Comparison of ENCODE assay signal across 23 cellular contexts in the genomic region with DNA sequence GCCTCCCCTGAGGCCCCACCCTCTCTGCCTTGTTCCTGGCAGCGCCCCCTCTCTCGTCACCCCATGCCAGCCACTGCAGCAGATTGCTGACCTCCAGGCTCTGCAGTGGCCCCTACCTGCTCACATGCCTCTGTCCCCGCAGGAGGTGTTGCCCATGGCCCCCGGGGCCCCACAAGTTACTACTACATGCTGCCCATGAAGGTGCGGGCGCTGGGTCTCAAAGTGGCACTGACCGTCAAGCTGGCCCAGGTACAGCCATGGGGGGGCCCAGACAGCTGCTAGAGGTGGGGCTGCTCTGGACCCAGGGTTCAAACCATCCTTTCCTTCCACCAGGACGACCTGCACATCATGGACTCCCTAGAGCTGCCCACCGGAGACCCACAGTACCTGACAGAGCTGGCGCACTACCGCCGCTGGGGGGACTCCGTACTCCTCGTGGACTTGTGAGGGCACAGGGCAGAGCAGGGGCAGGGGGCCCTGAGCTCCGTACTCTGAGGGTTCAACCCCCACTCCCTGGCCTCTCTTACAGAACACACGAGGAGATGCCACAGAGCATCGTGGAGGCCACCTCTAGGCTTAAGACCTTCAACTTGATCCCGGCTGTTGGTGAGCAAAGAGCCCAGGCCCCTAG. TPM values are rescaled to one million over a fixed set of nuclear protein-coding genes. Genes with fewer than 3 reads are reported as not detected.
DNase-seq lines count a peak whose midpoint lies in the region; ATAC-seq, FAIRE-seq and TF ChIP-seq lines count a peak whose summit lies in the region.
"Had no signal": no experiment of that assay in that cellular context is flagged by ENCODE, and none has a peak within 500 bp of the region (broad histone marks: within the 10 kb centered on the region; RNA-seq: fewer than 3 reads in every experiment).

No MANE protein-coding gene starts in this region.

- no peak overlapping the region for H2BK5ac ChIP-seq in trophoblast cell (ENCODE audit: low read depth, low read length, poor library complexity)

- H3K18ac ChIP-seq in trophoblast cell (ENCODE audit: low read length) = no peak overlapping the region

- H3K9ac ChIP-seq in GM12878 (ENCODE audit: control insufficient read depth, insufficient read depth, low read length) (no peak overlapping the region), trophoblast cell (ENCODE audit: low read length) (no peak overlapping the region)
- H3K9ac ChIP-seq: SK-N-SH had no signal

- ATAC-seq in GM12878 = no peak
- ATAC-seq in omental fat pad (ENCODE audit: low FRiP score) = no peak
- no peak for ATAC-seq in GM21737 (IDR thresholded peaks at IDR 0.05; ENCODE audit: unreplicated experiment)

- SMC1A ChIA-PET in GM12878 (lab: Charles Lee; ENCODE audit: uncharacterized antibody, unreplicated experiment) = interaction anchor here (0.5 to 5.6 kb wide), 15 partner anchors 12 to 1488 kb away, joined by 3 to 83 read pairs (median 3); a partner anchor contains a TSS

- peak overlapping the region; percentile 91 for H3K27ac Mint-ChIP-seq in activated T-cell treated with anti-CD3 and anti-CD28 coated beads, Interleukin-2, amount 50 U/mL, for 24 hours
- H3K27ac Mint-ChIP-seq: nephron had no signal

- no peaks in the 10 kb centered on the region for H4K20me1 ChIP-seq in GM12878 (ENCODE audit: control insufficient read depth, insufficient read depth)

- no peak overlapping the region for H2AFZ ChIP-seq in GM12878 (ENCODE audit: control insufficient read depth, low read depth, low read length)
- no peak overlapping the region for H2AFZ ChIP-seq in trophoblast cell (ENCODE audit: insufficient read depth, low read length, poor library complexity)

- H3K79me2 ChIP-seq in GM12878 (ENCODE audit: control insufficient read depth, insufficient read depth, low read length) (peaks cover 10% of the 10 kb centered on the region), trophoblast cell (ENCODE audit: control insufficient read depth, insufficient read depth, low read length, poor library complexity) (no peaks in the 10 kb centered on the region)

- no peak overlapping the region for H3K4ac ChIP-seq in trophoblast cell (ENCODE audit: low read depth, low read length)

- no peak for TF ChIP-seq RAD21 in GM12878 (IDR thresholded peaks at IDR 0.05; ENCODE audit: insufficient read depth, low read depth, low read length)

- intact Hi-C loops in GM12878 (cut with micrococcal nuclease; ENCODE audit: unreplicated experiment) = no loop called here

- no peaks in the 10 kb centered on the region for H3K79me1 ChIP-seq in trophoblast cell (ENCODE audit: low read length)

- H3K23ac ChIP-seq in trophoblast cell (ENCODE audit: low read length) = no peak overlapping the region

- no peak overlapping the region for H3K14ac ChIP-seq in trophoblast cell (ENCODE audit: low read length)

- H3K36me3 ChIP-seq in GM12878 (ENCODE audit: control insufficient read depth in 2 of 2, insufficient read depth in 2 of 2, low read length in 1 of 2) = peaks cover 22 to 23% of the 10 kb centered on the region in 2 experiments; a peak in 3 of 4 replicates
- H3K36me3 ChIP-seq in trophoblast cell (ENCODE audit: control insufficient read depth in 1 of 2, insufficient read depth in 2 of 2, low read length in 2 of 2) = peaks cover 36 to 46% of the 10 kb centered on the region in 2 experiments
- H3K36me3 ChIP-seq: breast epithelium, ovary had no signal

- peaks cover 47% of the 10 kb centered on the region for H3K4me1 Mint-ChIP-seq in activated T-cell treated with anti-CD3 and anti-CD28 coated beads, Interleukin-2, amount 50 U/mL, for 24 hours (ENCODE audit: low read depth)
- H3K4me1 Mint-ChIP-seq: nephron had no signal

- no peak for TF ChIP-seq CTCF in GM12878 (IDR thresholded peaks at IDR 0.05 in 2 of 3, conservative IDR thresholded peaks at IDR 0.05 in 1 of 3; ENCODE audit: control insufficient read depth in 2 of 3, extremely low read depth in 1 of 3, insufficient read depth in 1 of 3, low read depth in 3 of 3, low read length in 3 of 3)
- TF ChIP-seq CTCF in omental fat pad (IDR thresholded peaks at IDR 0.05) = no peak

- H3K27ac ChIP-seq in GM12878 (ENCODE audit: control insufficient read depth, insufficient read depth) = no peak overlapping the region
- H3K27ac ChIP-seq in trophoblast cell (ENCODE audit: low read depth, low read length) = no peak overlapping the region
- H3K27ac ChIP-seq: C4-2B, ovary had no signal

- no peak overlapping the region for H4K8ac ChIP-seq in trophoblast cell (ENCODE audit: low read depth, low read length)

- 95% methylated on average over 18 of the region's 18 CpGs for WGBS in GM12878 (ENCODE audit: insufficient coverage, insufficient replicate concordance, low lambda C conversion rate, missing lambda C conversion rate)
- WGBS in trophoblast cell (ENCODE audit: extremely low coverage, insufficient coverage, insufficient read length) = no CpG with 5 or more reads among the region's 18 CpGs

- H3K4me2 ChIP-seq in GM12878 (ENCODE audit: control insufficient read depth, insufficient read depth) (no peak overlapping the region), trophoblast cell (ENCODE audit: low read length) (no peak overlapping the region)
- H3K4me2 ChIP-seq: SK-N-SH, smooth muscle cell had no signal

- H3K27me3 ChIP-seq in GM12878 (replicated peaks in 1 of 2; ENCODE audit: control insufficient read depth in 2 of 2, insufficient read depth in 2 of 2, low read length in 1 of 2) = no peaks in the 10 kb centered on the region
- H3K27me3 ChIP-seq in trophoblast cell (ENCODE audit: insufficient read depth, low read length) = no peaks in the 10 kb centered on the region
- H3K27me3 ChIP-seq: breast epithelium, gastroesophageal sphincter, ovary had no signal

- peak; percentile 38; the same call in 1 of the 2 replicates for TF ChIP-seq POLR2A in GM12878 (IDR thresholded peaks at IDR 0.05; ENCODE audit: low read depth, low read length)

- H3K4me1 ChIP-seq in GM12878 (ENCODE audit: control insufficient read depth, insufficient read depth, low read length) (peaks cover 11% of the 10 kb centered on the region), trophoblast cell (ENCODE audit: control insufficient read depth in 1 of 2, insufficient read depth in 2 of 2, low read length in 2 of 2) (no peaks in the 10 kb centered on the region)
- H3K4me1 ChIP-seq: breast epithelium, HAP-1 had no signal

- no peak overlapping the region for H4K12ac ChIP-seq in trophoblast cell (ENCODE audit: low read depth, low read length)

- DNase-seq in activated T-cell treated with anti-CD3 and anti-CD28 coated beads, Interleukin-2, amount 50 U/mL, for 24 hours = no peak
- DNase-seq in activated T-cell treated with anti-CD3 and anti-CD28 coated beads for 4 hours (no peak), GM12878 (ENCODE audit: low read depth, low spot score) (no peak), trophoblast cell (no peak), omental fat pad (ENCODE audit: low spot score) (no peak)

- H4K91ac ChIP-seq in trophoblast cell (ENCODE audit: low read depth, low read length) = no peak overlapping the region

- no TSS peak for BruUV-seq in GM12878 (replicated peaks; lab: Mats Ljungman, UMichigan)

- CTCF ChIA-PET in GM12878 (lab: Yijun Ruan, JAX) = interaction anchor here (0.6 to 5.2 kb wide), 29 partner anchors 8 to 353 kb away, joined by 3 to 186 read pairs (median 6); a partner anchor contains a TSS

- no peak overlapping the region for H2AK5ac ChIP-seq in trophoblast cell (ENCODE audit: low read length)

- H3K4me3 Mint-ChIP-seq in activated T-cell treated with anti-CD3 and anti-CD28 coated beads, Interleukin-2, amount 50 U/mL, for 24 hours = no peak overlapping the region
- H3K4me3 Mint-ChIP-seq: activated naive CD8-positive, alpha-beta T cell treated with anti-CD3 and anti-CD28 coated beads for 36 hours had no signal

- in situ Hi-C loops in GM12878 (cut with MboI) = loop anchor here (5.0 kb wide), 1 partner anchor 321 kb away; a partner anchor contains a TSS

- POLR2A ChIA-PET in GM12878 (lab: Charles Lee) = interaction anchor here (0.5 to 3.8 kb wide), 7 partner anchors 11 to 401 kb away, joined by 3 to 32 read pairs (median 4); a partner anchor contains a TSS

- no peaks in the 10 kb centered on the region for H3K9me3 Mint-ChIP-seq in activated T-cell treated with anti-CD3 and anti-CD28 coated beads, Interleukin-2, amount 50 U/mL, for 24 hours
- H3K9me3 Mint-ChIP-seq: activated naive CD8-positive, alpha-beta T cell treated with anti-CD3 and anti-CD28 coated beads for 36 hours; nephron; T-helper 1 cell treated with Interleukin-12 subunit alpha and Interleukin-12 subunit beta and Interleukin-4 antibody, amounts not matched to agents 30 μg/mL and 1 μg/mL, for 36 hours had no signal

- no peaks in the 10 kb centered on the region; the same call in 2 of the 3 replicates for H3K9me3 ChIP-seq in GM12878 (replicated peaks; ENCODE audit: control insufficient read depth, insufficient read depth, low read length)
- H3K9me3 ChIP-seq in trophoblast cell (ENCODE audit: insufficient read depth, low read depth, low read length) = no peaks in the 10 kb centered on the region
- H3K9me3 ChIP-seq: breast epithelium, Caco-2, gastroesophageal sphincter, HAP-1, mucosa of descending colon, ovary, SK-N-SH had no signal

- no peak for TF ChIP-seq EP300 in GM12878 (IDR thresholded peaks at IDR 0.05; ENCODE audit: borderline replicate concordance in 1 of 2, control insufficient read depth in 1 of 2, low read depth in 2 of 2, low read length in 2 of 2)

- FAIRE-seq in GM12878 (lab: Jason Lieb, UNC) = no peak
- FAIRE-seq: TTC549 had no signal

- H3K4me3 ChIP-seq in GM12878 (no peak overlapping the region), trophoblast cell (ENCODE audit: low read depth, low read length) (peak overlapping the region; percentile 51)
- H3K4me3 ChIP-seq: breast epithelium, gastroesophageal sphincter, HAP-1, mucosa of descending colon, ovary, smooth muscle cell had no signal

- no peak overlapping the region for H2BK12ac ChIP-seq in trophoblast cell (ENCODE audit: low read length)

- no peaks in the 10 kb centered on the region for H3K27me3 Mint-ChIP-seq in activated T-cell treated with anti-CD3 and anti-CD28 coated beads, Interleukin-2, amount 50 U/mL, for 24 hours
- H3K27me3 Mint-ChIP-seq: activated naive CD8-positive, alpha-beta T cell treated with anti-CD3 and anti-CD28 coated beads for 36 hours had no signal

- H2BK120ac ChIP-seq in trophoblast cell (ENCODE audit: insufficient read depth, low read length, poor library complexity) = no peak overlapping the region

- H3K36me3 Mint-ChIP-seq in activated T-cell treated with anti-CD3 and anti-CD28 coated beads, Interleukin-2, amount 50 U/mL, for 24 hours (ENCODE audit: low read depth) = peaks cover 69% of the 10 kb centered on the region

- RAD21 ChIA-PET in GM12878 (lab: Charles Lee; ENCODE audit: unreplicated experiment) = interaction anchor here (0.5 to 7.2 kb wide), 20 partner anchors 8 to 326 kb away, joined by 3 to 107 read pairs (median 4); a partner anchor contains a TSS

RNA-seq across cellular contexts. Expression of a gene that starts 6.2 kb away (rescaled TPM):
- 37.1 and 41.1 TPM in 2 replicates for total RNA-seq in GM12878 (2013; cell fraction: nucleolus; rRNA removed)
- total RNA-seq in GM12878 (2014; rRNA removed) = 196 and 221 TPM in 2 replicates
- 36.4 and 44.4 TPM in 2 replicates for total RNA-seq in GM12878 (2014; rRNA removed; fragmentation: Illumina TruSeq; extraction: Trizol)
- total RNA-seq in GM12878 (2021) = 162 and 169 TPM in 2 replicates
- polyA plus RNA-seq in GM12878 (2011; ENCODE audit: low read depth) = 22.8 TPM
- polyA plus RNA-seq in GM12878 (2011; rRNA removed) = 16.6 and 56.2 TPM in 2 replicates
- polyA plus RNA-seq in GM12878 (2011; cell fraction: cytosol; rRNA removed) = 127 and 134 TPM in 2 replicates
- 148 and 198 TPM in 2 replicates for polyA plus RNA-seq in GM12878 (2011; cell fraction: nucleus; rRNA removed)
- 88.5 and 90.8 TPM in 2 replicates for polyA plus RNA-seq in GM12878 (2012)
- polyA plus RNA-seq in GM12878 (2014; fragmentation: Illumina TruSeq; extraction: Trizol) = 9.5 and 44.4 TPM in 2 replicates
- 1 to 10 TPM in 1 of 2 experiments, under 1 TPM in 1; 0.79 to 5.8 TPM for polyA plus RNA-seq in GM12878 (2014; fragmentation: Nextera tagmentation; extraction: Ambion mirVana)
- polyA plus RNA-seq in GM12878 (2014; rRNA removed) = 174 and 217 TPM in 2 replicates
- polyA plus RNA-seq in GM12878 (2016; fragmentation: Nextera tagmentation; extraction: Ambion mirVana) = 100 to 1,000 TPM; 183 to 186 TPM
- 19.6 and 29.7 TPM in 2 replicates for polyA minus RNA-seq in GM12878 (2011; rRNA and poly(A)+ RNA removed)
- polyA minus RNA-seq in GM12878 (2011; cell fraction: cytosol; rRNA and poly(A)+ RNA removed) = 24.2 and 28.3 TPM in 2 replicates
- polyA minus RNA-seq in GM12878 (2011; cell fraction: nucleus; rRNA and poly(A)+ RNA removed) = 20.2 and 32.4 TPM in 2 replicates
- 36.6 and 36.8 TPM in 2 replicates for polyA plus RNA-seq in trophoblast cell (2013)
- 10 to 100 TPM; 44.6 to 73.3 (median 65.7) TPM for total RNA-seq in omental fat pad

RNA-seq across cellular contexts. Expression of a gene that starts 12.7 kb away (rescaled TPM):
- total RNA-seq in GM12878 (2013; cell fraction: nucleolus; rRNA removed) = 288 and 334 TPM in 2 replicates
- total RNA-seq in GM12878 (2014; rRNA removed) (72.9 and 77.7 TPM in 2 replicates), GM12878 (2014; rRNA removed; fragmentation: Illumina TruSeq; extraction: Trizol) (49.4 and 52.6 TPM in 2 replicates), GM12878 (2021) (69.7 and 71.0 TPM in 2 replicates), omental fat pad (100 to 1,000 TPM in 2 of 4 donors, 10 to 100 TPM in 2; 20.7 to 286 (median 81.0) TPM)
- polyA plus RNA-seq in GM12878 (2011; ENCODE audit: low read depth) = 37.5 TPM
- polyA plus RNA-seq in GM12878 (2011; rRNA removed) (46.8 and 115 TPM in 2 replicates), GM12878 (2014; fragmentation: Illumina TruSeq; extraction: Trizol) (61.9 and 67.8 TPM in 2 replicates), GM12878 (2014; fragmentation: Nextera tagmentation; extraction: Ambion mirVana) (10 to 100 TPM in 1 of 2 experiments, 1 to 10 TPM in 1; 7.6 to 14.8 TPM), GM12878 (2014; rRNA removed) (67.9 and 74.4 TPM in 2 replicates), GM12878 (2016; fragmentation: Nextera tagmentation; extraction: Ambion mirVana) (10 to 100 TPM; 35.0 to 41.9 TPM)
- 121 and 131 TPM in 2 replicates for polyA plus RNA-seq in GM12878 (2011; cell fraction: cytosol; rRNA removed)
- 126 and 136 TPM in 2 replicates for polyA plus RNA-seq in GM12878 (2011; cell fraction: nucleus; rRNA removed)
- 53.2 and 69.6 TPM in 2 replicates for polyA plus RNA-seq in GM12878 (2012)
- polyA minus RNA-seq in GM12878 (2011; rRNA and poly(A)+ RNA removed) = 120 and 140 TPM in 2 replicates
- 62.1 and 69.0 TPM in 2 replicates for polyA minus RNA-seq in GM12878 (2011; cell fraction: cytosol; rRNA and poly(A)+ RNA removed)
- polyA minus RNA-seq in GM12878 (2011; cell fraction: nucleus; rRNA and poly(A)+ RNA removed) = 62.3 and 89.7 TPM in 2 replicates
- 1.5 and 1.7 TPM in 2 replicates for polyA plus RNA-seq in trophoblast cell (2013)
- total RNA-seq: A172 had no signal

RNA-seq across cellular contexts. Expression of a gene that starts 27.1 kb away (rescaled TPM):
- total RNA-seq in GM12878 (2013; cell fraction: nucleolus; rRNA removed) = 47.7 and 53.8 TPM in 2 replicates
- total RNA-seq in GM12878 (2014; rRNA removed) (13.0 and 13.3 TPM in 2 replicates), GM12878 (2014; rRNA removed; fragmentation: Illumina TruSeq; extraction: Trizol) (9.3 and 9.8 TPM in 2 replicates), GM12878 (2021) (19.1 and 19.6 TPM in 2 replicates), omental fat pad (10 to 100 TPM; 15.1 to 16.8 (median 15.9) TPM)
- 8.8 TPM for polyA plus RNA-seq in GM12878 (2011; ENCODE audit: low read depth)
- polyA plus RNA-seq in GM12878 (2011; rRNA removed) (14.4 and 26.8 TPM in 2 replicates), GM12878 (2014; fragmentation: Illumina TruSeq; extraction: Trizol) (6.3 and 7.1 TPM in 2 replicates), GM12878 (2014; fragmentation: Nextera tagmentation; extraction: Ambion mirVana) (1 to 10 TPM; 4.9 to 9.6 TPM), GM12878 (2014; rRNA removed) (9.9 and 10.9 TPM in 2 replicates), GM12878 (2016; fragmentation: Nextera tagmentation; extraction: Ambion mirVana) (10 to 100 TPM; 18.6 to 20.6 TPM)
- polyA plus RNA-seq in GM12878 (2011; cell fraction: cytosol; rRNA removed) = 39.3 and 44.0 TPM in 2 replicates
- 20.3 and 21.5 TPM in 2 replicates for polyA plus RNA-seq in GM12878 (2011; cell fraction: nucleus; rRNA removed)
- polyA plus RNA-seq in GM12878 (2012) = 12.5 and 18.2 TPM in 2 replicates
- 79.8 and 118 TPM in 2 replicates for polyA minus RNA-seq in GM12878 (2011; rRNA and poly(A)+ RNA removed)
- polyA minus RNA-seq in GM12878 (2011; cell fraction: cytosol; rRNA and poly(A)+ RNA removed) = 38.6 and 43.2 TPM in 2 replicates
- polyA minus RNA-seq in GM12878 (2011; cell fraction: nucleus; rRNA and poly(A)+ RNA removed) = 11.7 and 20.7 TPM in 2 replicates
- 20.2 and 22.2 TPM in 2 replicates for polyA plus RNA-seq in trophoblast cell (2013)

RNA-seq across cellular contexts. Expression of a gene that starts 28.6 kb away (rescaled TPM):
- 2.8 and 3.6 TPM in 2 replicates for total RNA-seq in GM12878 (2013; cell fraction: nucleolus; rRNA removed)
- 2.4 and 3.0 TPM in 2 replicates for total RNA-seq in GM12878 (2014; rRNA removed)
- 1.2 and 1.3 TPM in 2 replicates for total RNA-seq in GM12878 (2014; rRNA removed; fragmentation: Illumina TruSeq; extraction: Trizol)
- total RNA-seq in GM12878 (2021) = 2.1 and 2.6 TPM in 2 replicates
- 0.80 TPM for polyA plus RNA-seq in GM12878 (2011; ENCODE audit: low read depth)
- 0.20 and 0.31 TPM in 2 replicates for polyA plus RNA-seq in GM12878 (2011; rRNA removed)
- polyA plus RNA-seq in GM12878 (2011; cell fraction: cytosol; rRNA removed) = 0.48 and 0.79 TPM in 2 replicates
- polyA plus RNA-seq in GM12878 (2011; cell fraction: nucleus; rRNA removed) = 0.72 and 0.75 TPM in 2 replicates
- 1.4 and 1.9 TPM in 2 replicates for polyA plus RNA-seq in GM12878 (2012)
- 0.29 and 0.63 TPM in 2 replicates for polyA plus RNA-seq in GM12878 (2014; fragmentation: Illumina TruSeq; extraction: Trizol)
- polyA plus RNA-seq in GM12878 (2014; fragmentation: Nextera tagmentation; extraction: Ambion mirVana) = under 1 TPM; 0.69 to 0.72 TPM
- 3.0 and 3.4 TPM in 2 replicates for polyA plus RNA-seq in GM12878 (2014; rRNA removed)
- 1 to 10 TPM; 4.1 to 5.1 TPM for polyA plus RNA-seq in GM12878 (2016; fragmentation: Nextera tagmentation; extraction: Ambion mirVana)
- 0.51 and 1.3 TPM in 2 replicates for polyA minus RNA-seq in GM12878 (2011; rRNA and poly(A)+ RNA removed)
- polyA minus RNA-seq in GM12878 (2011; cell fraction: cytosol; rRNA and poly(A)+ RNA removed) = not detected in 2 replicates
- polyA minus RNA-seq in GM12878 (2011; cell fraction: nucleus; rRNA and poly(A)+ RNA removed) = 2.3 and 3.5 TPM in 2 replicates
- polyA plus RNA-seq in trophoblast cell (2013) = 0.03 and 0.07 TPM in 2 replicates
- 1 to 10 TPM in 3 of 4 donors, under 1 TPM in 1; 0.82 to 7.5 (median 2.0) TPM for total RNA-seq in omental fat pad
- total RNA-seq: LHCN-M2, lung microvascular endothelial cell, PC-3 had no signal

RNA-seq across cellular contexts. Expression of a gene that starts 31.6 kb away (rescaled TPM):
- total RNA-seq in GM12878 (2013; cell fraction: nucleolus; rRNA removed) = 14.9 and 15.8 TPM in 2 replicates
- total RNA-seq in GM12878 (2014; rRNA removed) = 0.76 and 1.3 TPM in 2 replicates
- 0.36 and 0.55 TPM in 2 replicates for total RNA-seq in GM12878 (2014; rRNA removed; fragmentation: Illumina TruSeq; extraction: Trizol)
- total RNA-seq in GM12878 (2021) = 3.0 and 4.6 TPM in 2 replicates
- polyA plus RNA-seq in GM12878 (2011; ENCODE audit: low read depth) = 1.1 TPM
- 1.4 and 3.5 TPM in 2 replicates for polyA plus RNA-seq in GM12878 (2011; rRNA removed)
- polyA plus RNA-seq in GM12878 (2011; cell fraction: cytosol; rRNA removed) = 4.9 and 7.8 TPM in 2 replicates
- 154 and 163 TPM in 2 replicates for polyA plus RNA-seq in GM12878 (2011; cell fraction: nucleus; rRNA removed)
- 3.8 and 6.4 TPM in 2 replicates for polyA plus RNA-seq in GM12878 (2012)
- polyA plus RNA-seq in GM12878 (2014; fragmentation: Illumina TruSeq; extraction: Trizol) = 0.48 TPM in 1 of 2 replicates, not detected in the other
- not detected for polyA plus RNA-seq in GM12878 (2014; fragmentation: Nextera tagmentation; extraction: Ambion mirVana)
- polyA plus RNA-seq in GM12878 (2014; rRNA removed) = 3.2 and 4.6 TPM in 2 replicates
- polyA plus RNA-seq in GM12878 (2016; fragmentation: Nextera tagmentation; extraction: Ambion mirVana) = under 1 TPM; 0.14 to 0.59 TPM
- polyA minus RNA-seq in GM12878 (2011; rRNA and poly(A)+ RNA removed) = 0.66 and 3.7 TPM in 2 replicates
- 1.0 and 3.1 TPM in 2 replicates for polyA minus RNA-seq in GM12878 (2011; cell fraction: cytosol; rRNA and poly(A)+ RNA removed)
- 8.2 and 13.5 TPM in 2 replicates for polyA minus RNA-seq in GM12878 (2011; cell fraction: nucleus; rRNA and poly(A)+ RNA removed)
- 0.15 and 0.17 TPM in 2 replicates for polyA plus RNA-seq in trophoblast cell (2013)
- total RNA-seq in omental fat pad = 1 to 10 TPM in 1 of 4 donors, under 1 TPM in 3; 0.31 to 1.1 (median 0.53) TPM
